Comparison of ENCODE assay signal across 27 cellular contexts in the genomic region with DNA sequence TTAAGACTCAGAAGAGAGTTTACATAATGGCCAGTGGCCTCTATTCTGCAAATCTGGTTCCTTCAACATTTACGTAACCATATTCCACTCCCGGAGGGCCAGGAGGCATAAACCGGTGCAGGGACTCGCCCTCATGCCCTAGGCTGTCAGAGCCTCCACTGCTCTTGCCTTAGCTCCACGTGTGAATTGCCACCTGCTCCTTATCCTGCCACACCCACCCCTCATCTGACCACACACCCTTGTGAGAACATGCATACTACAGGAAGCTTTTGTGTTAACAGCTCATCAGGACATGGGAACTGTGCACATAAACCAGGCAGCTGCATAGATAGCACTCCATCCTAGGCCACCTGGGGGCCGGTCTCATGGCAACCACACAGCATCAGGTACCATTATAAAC.
DNase-seq lines count a peak whose midpoint lies in the region; ATAC-seq lines count a peak whose summit lies in the region.
"Had no signal": no experiment of that assay in that cellular context is flagged by ENCODE, and none has a peak within 500 bp of the region (broad histone marks: within the 10 kb centered on the region; RNA-seq: fewer than 3 reads in every experiment).

No MANE protein-coding gene starts in this region.

- H3K9me3 ChIP-seq in BLaER1: peaks cover 8% of the 10 kb centered on the region; the same call in 1 of the 2 replicates
- H3K9me3 ChIP-seq: adrenal gland, heart right ventricle, suprapubic skin had no signal

- DNase-seq in NCI-H187 treated with DMSO at 0.1 percent for 48 hours (lab: John Stamatoyannopoulos, UW) (peak; percentile 85), NCI-H748 (lab: John Stamatoyannopoulos, UW; ENCODE audit: unreplicated experiment) (peak; percentile 97), myocyte (ENCODE audit: low read depth) (peak; percentile 64), H7 (no peak)
- DNase-seq: ACHN; activated CD8-positive, alpha-beta memory T cell treated with anti-CD3 and anti-CD28 coated beads, Interleukin-2, amount 50 U/mL, for 48 hours; activated CD8-positive, alpha-beta T cell treated with anti-CD3 and anti-CD28 coated beads for 36 hours; activated naive CD4-positive, alpha-beta T cell treated with Interleukin-2 at 50 U/mL for 16 hours; CD8-positive, alpha-beta T cell; DMS53; foreskin melanocyte; H9; heart right ventricle; KG1; NCI-H1105; NCI-H82; stimulated activated CD4-positive, alpha-beta T cell treated with anti-CD3 and anti-CD28 coated beads, Interleukin-1b, Interleukin-23, amount 100 ng/mL, for 48 hours; stimulated activated naive CD4-positive, alpha-beta T cell treated with Interleukin-2 at 50 U/mL for 16 hours; SW 1271; T-helper 9 cell had no signal

- H4K20me1 ChIP-seq in BLaER1: no peaks in the 10 kb centered on the region

- H3K27me3 ChIP-seq in BLaER1 (no peaks in the 10 kb centered on the region), H7 (ENCODE audit: control insufficient read depth, insufficient read depth, low read length) (no peaks in the 10 kb centered on the region)
- H3K27me3 ChIP-seq: adrenal gland had no signal

- ATAC-seq in GM18511 (IDR thresholded peaks at IDR 0.05; ENCODE audit: unreplicated experiment) (no peak), HG03432 (IDR thresholded peaks at IDR 0.05; ENCODE audit: unreplicated experiment) (no peak)
- ATAC-seq: activated CD8-positive, alpha-beta T cell treated with anti-CD3 and anti-CD28 coated beads for 36 hours; CD8-positive, alpha-beta T cell had no signal

- H3K4me3 ChIP-seq in BLaER1 (no peak overlapping the region), H7 (ENCODE audit: insufficient read depth, low read depth, low read length) (no peak overlapping the region)
- H3K4me3 ChIP-seq: adrenal gland, heart right ventricle, smooth muscle cell, suprapubic skin had no signal

- H3K36me3 ChIP-seq in BLaER1: no peaks in the 10 kb centered on the region
- no peaks in the 10 kb centered on the region for H3K36me3 ChIP-seq in H7 (replicated peaks; ENCODE audit: control insufficient read depth, insufficient read depth, low read length)
- H3K36me3 ChIP-seq: adrenal gland, heart right ventricle, suprapubic skin had no signal

- H3K27ac ChIP-seq in BLaER1: no peak overlapping the region
- H3K27ac ChIP-seq: adrenal gland, heart right ventricle, parathyroid adenoma, suprapubic skin had no signal

- no peak overlapping the region for H3K9ac ChIP-seq in BLaER1
- H3K9ac ChIP-seq: parathyroid adenoma had no signal

- H3K4me2 ChIP-seq in BLaER1: peak overlapping the region; percentile 0; the same call in 1 of the 2 replicates
- H3K4me2 ChIP-seq: smooth muscle cell had no signal

- H3K4me1 ChIP-seq in BLaER1: peaks cover 24% of the 10 kb centered on the region
- H3K4me1 ChIP-seq: adrenal gland, parathyroid adenoma, suprapubic skin had no signal
